11 cellular contexts compared by ENCODE assay signal in genomic region chr13:36778083-36778671, GRCh38.
DNase-seq lines count a peak whose midpoint lies in the region; ATAC-seq lines count a peak whose summit lies in the region.
"Had no signal": no experiment of that assay in that cellular context is flagged by ENCODE, and none has a peak within 500 bp of the region (broad histone marks: within the 10 kb centered on the region; RNA-seq: fewer than 3 reads in every experiment).

No MANE protein-coding gene starts in this region.

- peaks cover 0 to 5% of the 10 kb centered on the region in 2 donors for H3K9me3 Mint-ChIP-seq in stimulated activated naive CD8-positive, alpha-beta T cell treated with anti-CD3 and anti-CD28 coated beads, Interleukin-15, amount 100 ng/mL, for 72 hours
- no peaks in the 10 kb centered on the region for H3K9me3 Mint-ChIP-seq in activated naive CD4-positive, alpha-beta T cell treated with anti-CD3 and anti-CD28 coated beads, Interleukin-2, amount 10 ng/mL, durations not matched to agents 7 days and 5 days
- H3K9me3 Mint-ChIP-seq: activated T-cell treated with anti-CD3 and anti-CD28 coated beads, Interleukin-2, amount 50 U/mL, for 24 hours had no signal

- H3K9ac ChIP-seq in iPS-20b (ENCODE audit: low read depth, low read length): no peak overlapping the region

- H3K27me3 Mint-ChIP-seq in stimulated activated naive CD8-positive, alpha-beta T cell treated with anti-CD3 and anti-CD28 coated beads, Interleukin-15, amount 100 ng/mL, for 72 hours: peaks cover 55% of the 10 kb centered on the region
- H3K27me3 Mint-ChIP-seq in activated naive CD4-positive, alpha-beta T cell treated with anti-CD3 and anti-CD28 coated beads, Interleukin-2, amount 10 ng/mL, durations not matched to agents 7 days and 5 days: peaks cover 4% of the 10 kb centered on the region

- no peaks in the 10 kb centered on the region for H3K4me1 Mint-ChIP-seq in stimulated activated naive CD8-positive, alpha-beta T cell treated with anti-CD3 and anti-CD28 coated beads, Interleukin-15, amount 100 ng/mL, for 72 hours
- no peaks in the 10 kb centered on the region for H3K4me1 Mint-ChIP-seq in activated naive CD4-positive, alpha-beta T cell treated with anti-CD3 and anti-CD28 coated beads, Interleukin-2, amount 10 ng/mL, durations not matched to agents 7 days and 5 days

- CTCF ChIA-PET in activated naive CD4-positive, alpha-beta T cell treated with anti-CD3 and anti-CD28 coated beads, Interleukin-2, amount 10 ng/mL, durations not matched to agents 7 days and 5 days (lab: Charles Lee): no interaction called here

- intact Hi-C loops in head of caudate nucleus (cut with DNase I): no loop called here

- no peak overlapping the region for H3K4me3 Mint-ChIP-seq in stimulated activated naive CD8-positive, alpha-beta T cell treated with anti-CD3 and anti-CD28 coated beads, Interleukin-15, amount 100 ng/mL, for 72 hours
- H3K4me3 Mint-ChIP-seq in activated naive CD4-positive, alpha-beta T cell treated with anti-CD3 and anti-CD28 coated beads, Interleukin-2, amount 10 ng/mL, durations not matched to agents 7 days and 5 days: no peak overlapping the region
- H3K4me3 Mint-ChIP-seq: activated T-cell treated with anti-CD3 and anti-CD28 coated beads, Interleukin-2, amount 50 U/mL, for 24 hours had no signal

- DNase-seq in stimulated activated naive CD8-positive, alpha-beta T cell treated with anti-CD3 and anti-CD28 coated beads, Interleukin-15, amount 100 ng/mL, for 72 hours: no peak
- no peak for DNase-seq in stimulated activated naive CD8-positive, alpha-beta T cell treated with anti-CD3 and anti-CD28 coated beads, Interleukin-15, Interleukin-2, amounts not matched to agents 100 U/mL and 50 U/mL, for 24 hours
- DNase-seq in SW480 (ENCODE audit: low spot score) (peak; percentile 61), head of caudate nucleus (no peak), pons (ENCODE audit: low spot score) (no peak), NCI-H69 (lab: John Stamatoyannopoulos, UW) (no peak)
- no peak for DNase-seq in activated naive CD4-positive, alpha-beta T cell treated with anti-CD3 and anti-CD28 coated beads, Interleukin-2, amount 10 ng/mL, durations not matched to agents 7 days and 5 days
- DNase-seq: activated T-cell treated with anti-CD3 and anti-CD28 coated beads, Interleukin-2, amount 50 U/mL, for 24 hours; NCI-H1694 had no signal

- 0 out of 2 replicates have a peak overlapping the region, but pooled peaks have one; percentile 21 for H3K4me3 ChIP-seq in iPS-20b (ENCODE audit: low read length)
- H3K4me3 ChIP-seq: SK-N-MC had no signal

- no peak overlapping the region for H3K27ac ChIP-seq in iPS-20b (ENCODE audit: low read length)
- H3K27ac ChIP-seq: SK-N-MC had no signal

- H3K27me3 ChIP-seq in iPS-20b (ENCODE audit: insufficient read depth, low read length): no peaks in the 10 kb centered on the region

- no peaks in the 10 kb centered on the region for H3K36me3 Mint-ChIP-seq in activated naive CD4-positive, alpha-beta T cell treated with anti-CD3 and anti-CD28 coated beads, Interleukin-2, amount 10 ng/mL, durations not matched to agents 7 days and 5 days

- peak overlapping the region; percentile 17 to 47 for H3K27ac Mint-ChIP-seq in stimulated activated naive CD8-positive, alpha-beta T cell treated with anti-CD3 and anti-CD28 coated beads, Interleukin-15, amount 100 ng/mL, for 72 hours
- no peak overlapping the region for H3K27ac Mint-ChIP-seq in activated naive CD4-positive, alpha-beta T cell treated with anti-CD3 and anti-CD28 coated beads, Interleukin-2, amount 10 ng/mL, durations not matched to agents 7 days and 5 days
- H3K27ac Mint-ChIP-seq: activated T-cell treated with anti-CD3 and anti-CD28 coated beads, Interleukin-2, amount 50 U/mL, for 24 hours had no signal

- H3K9me3 ChIP-seq in iPS-20b (ENCODE audit: insufficient read depth, low read depth, low read length): no peaks in the 10 kb centered on the region

- peaks cover 15% of the 10 kb centered on the region; the same call in 1 of the 2 replicates for H3K4me1 ChIP-seq in iPS-20b (ENCODE audit: insufficient read depth, low read length)

- no peak for ATAC-seq in stimulated activated naive CD8-positive, alpha-beta T cell treated with anti-CD3 and anti-CD28 coated beads, Interleukin-15, amount 100 ng/mL, for 72 hours
- ATAC-seq in stimulated activated naive CD8-positive, alpha-beta T cell treated with anti-CD3 and anti-CD28 coated beads, Interleukin-15, Interleukin-2, amounts not matched to agents 100 U/mL and 50 U/mL, for 24 hours: no peak

- no peaks in the 10 kb centered on the region for H3K36me3 ChIP-seq in iPS-20b (ENCODE audit: insufficient read depth, low read depth, low read length)
